In genomic region chr12:56333679-56334489, GRCh38 we compare ENCODE assay signal across 8 cellular contexts. TPM values are rescaled to one million over a fixed set of nuclear protein-coding genes. Genes with fewer than 3 reads are reported as not detected.
A peak's percentile ranks its signal among the peaks of the same experiment; 100 is the strongest.
DNase-seq lines count a peak whose midpoint lies in the region; TF ChIP-seq lines count a peak whose summit lies in the region.

TSS of gene PAN2 (minus strand) at chr12:56334000. CDS start at chr12:56333094, 906 bp downstream.

- peak within 1 kb of the TSS; percentile 98 for H3K4me2 ChIP-seq in MM.1S (ENCODE audit: low read depth, low read length)

- DNase-seq in GDM1 (lab: John Stamatoyannopoulos, UW): peak; percentile 95
- peak; percentile 96 for DNase-seq in HCEC 1CT
- peak; percentile 98 for DNase-seq in MM.1S
- peak; percentile 87 for DNase-seq in SIG-M5 (lab: John Stamatoyannopoulos, UW)
- DNase-seq in activated gamma-delta T cell (lab: John Stamatoyannopoulos, UW): peak; percentile 80
- DNase-seq in foreskin fibroblast: peak; percentile 97 to 99
- DNase-seq in neural crest cell (ENCODE audit: low read depth, low spot score): peak; percentile 80

- H3K9me3 Mint-ChIP-seq in neural crest cell: no peaks in the 10 kb centered on the region

- H3K27ac Mint-ChIP-seq in neural crest cell (ENCODE audit: unreplicated experiment): peak within 1 kb of the TSS; percentile 89

- peaks cover 26% of the 10 kb centered on the region for H3K4me1 Mint-ChIP-seq in neural crest cell

- H3K36me3 ChIP-seq in MM.1S (replicated peaks; ENCODE audit: insufficient read depth, low read length) (no peaks in the 10 kb centered on the region), stomach smooth muscle (ENCODE audit: control insufficient read depth in 2 of 2, insufficient read depth in 2 of 2, low read length in 2 of 2) (peaks cover 0 to under 1% of the 10 kb centered on the region in 2 donors)

- no peaks in the 10 kb centered on the region for H3K27me3 Mint-ChIP-seq in neural crest cell (ENCODE audit: low read depth)

- H3K9me3 ChIP-seq in MM.1S (replicated peaks; ENCODE audit: insufficient read depth, low read length) (no peaks in the 10 kb centered on the region), stomach smooth muscle (ENCODE audit: control insufficient read depth in 2 of 2, low read length in 2 of 2) (no peaks in the 10 kb centered on the region)

- H3K9me2 ChIP-seq in MM.1S (replicated peaks; ENCODE audit: insufficient read depth, low read length): no peaks in the 10 kb centered on the region

- H3K79me2 ChIP-seq in MM.1S (ENCODE audit: low read length): peaks cover 16% of the 10 kb centered on the region

- H3F3A ChIP-seq in MM.1S (ENCODE audit: insufficient read depth, low read length): peaks cover 22% of the 10 kb centered on the region

- H3K27me3 ChIP-seq in MM.1S (replicated peaks; ENCODE audit: insufficient read depth, low read length) (no peaks in the 10 kb centered on the region), stomach smooth muscle (ENCODE audit: control insufficient read depth in 1 of 2, insufficient read depth in 2 of 2, low read length in 2 of 2) (no peaks in the 10 kb centered on the region)

- H3K4me1 ChIP-seq in MM.1S (ENCODE audit: low read length) (peaks cover 31% of the 10 kb centered on the region), stomach smooth muscle (ENCODE audit: control insufficient read depth, insufficient read depth, low read length) (peaks cover 16% of the 10 kb centered on the region)

- no peaks in the 10 kb centered on the region for H3K36me3 Mint-ChIP-seq in neural crest cell (ENCODE audit: low read depth)

- H2AFZ ChIP-seq in MM.1S (ENCODE audit: low read length): peak within 1 kb of the TSS; percentile 92

- TF ChIP-seq CTCF in MM.1S (IDR thresholded peaks at IDR 0.05; ENCODE audit: low read length) (peak; percentile 57), foreskin fibroblast (IDR thresholded peaks at IDR 0.05; ENCODE audit: low read depth, low read length) (peak; percentile 69), neural crest cell (conservative IDR thresholded peaks at IDR 0.05) (peak; percentile 77)

- H4K20me1 ChIP-seq in MM.1S (ENCODE audit: insufficient read depth, low read length): no peaks in the 10 kb centered on the region

- peak within 1 kb of the TSS; percentile 90 for H3K27ac ChIP-seq in MM.1S (ENCODE audit: low read length)
- peak within 1 kb of the TSS; percentile 99 for H3K27ac ChIP-seq in stomach smooth muscle (ENCODE audit: low read length)

- H3K4me3 Mint-ChIP-seq in neural crest cell: peak within 1 kb of the TSS; percentile 96

- H3K4me3 ChIP-seq in MM.1S (ENCODE audit: low read length) (peak within 1 kb of the TSS; percentile 89), foreskin fibroblast (ENCODE audit: low read depth in 1 of 2, low read length in 2 of 2) (peak within 1 kb of the TSS; percentile 62 to 63), stomach smooth muscle (ENCODE audit: low read length in 2 of 2) (peak within 1 kb of the TSS; percentile 82 to 90)

- peak within 1 kb of the TSS; percentile 95 for H3K9ac ChIP-seq in MM.1S (ENCODE audit: low read length)
- H3K9ac ChIP-seq in stomach smooth muscle (ENCODE audit: low read length in 2 of 2): peak within 1 kb of the TSS; percentile 97 to 98

RNA-seq across cellular contexts. Expression of gene PAN2, which starts in this region (rescaled TPM):
- total RNA-seq in neural crest cell: 64.4 and 69.6 TPM in 2 replicates

Comparison
In these comparisons a context has a peak if more than half of its experiments do, and no peak if none do; other contexts are left out.
1. Peak in every context shown above with its lines: DNase-seq, H3K4me3 ChIP-seq and H3K27ac ChIP-seq.